In genomic region chr4:88757776-88758175, GRCh38 we compare ENCODE assay signal across 1 cellular context.
TF ChIP-seq lines count a peak whose summit lies in the region.

No MANE protein-coding gene starts in this region.

TF ChIP-seq in GM23338, 12 proteins besides CTCF, POLR2A, EP300 and RAD21 (continued from another document):
- TF ChIP-seq ETS1 (IDR thresholded peaks at IDR 0.05) (no peak), REST (IDR thresholded peaks at IDR 0.05; ENCODE audit: unreplicated experiment) (no peak), ZNF331 (CRISPR knock-in tag; IDR thresholded peaks at IDR 0.05; ENCODE audit: low read depth) (no peak), STAT1 (IDR thresholded peaks at IDR 0.05; ENCODE audit: unreplicated experiment) (no peak), POLR2AphosphoS5 (IDR thresholded peaks at IDR 0.05; ENCODE audit: low read depth) (no peak), EZH2phosphoT487 (IDR thresholded peaks at IDR 0.05; ENCODE audit: unreplicated experiment) (no peak)
TF ChIP-seq in GM23338: peak in this region for 0.
